2 cellular contexts compared by ENCODE assay signal in the genomic region with DNA sequence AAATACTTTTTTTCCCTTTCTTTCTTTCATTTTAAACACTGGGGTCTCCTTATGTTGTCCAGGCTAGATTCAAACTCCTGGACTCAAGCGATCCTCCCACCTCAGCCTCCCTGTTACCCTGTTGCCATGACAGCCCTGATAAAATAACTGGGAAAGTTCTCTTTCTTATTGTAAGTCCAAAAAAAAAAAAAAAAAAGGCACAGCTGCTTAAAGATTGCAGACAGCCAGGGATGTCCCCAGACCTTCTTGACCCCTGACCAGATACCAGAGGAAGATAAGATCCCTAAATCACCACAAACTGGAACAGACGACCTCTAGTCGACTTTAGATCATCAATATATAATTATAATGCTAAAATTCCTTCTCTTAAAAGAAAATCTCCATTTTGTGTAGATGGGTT.
TF ChIP-seq lines count a peak whose summit lies in the region.

No MANE protein-coding gene starts in this region.

TF ChIP-seq in HCT116, 20 proteins besides CTCF, POLR2A, EP300 and RAD21 (continued from another document):
- no peak for TF ChIP-seq ZFX (IDR thresholded peaks at IDR 0.05)
- TF ChIP-seq, protein P1, sequence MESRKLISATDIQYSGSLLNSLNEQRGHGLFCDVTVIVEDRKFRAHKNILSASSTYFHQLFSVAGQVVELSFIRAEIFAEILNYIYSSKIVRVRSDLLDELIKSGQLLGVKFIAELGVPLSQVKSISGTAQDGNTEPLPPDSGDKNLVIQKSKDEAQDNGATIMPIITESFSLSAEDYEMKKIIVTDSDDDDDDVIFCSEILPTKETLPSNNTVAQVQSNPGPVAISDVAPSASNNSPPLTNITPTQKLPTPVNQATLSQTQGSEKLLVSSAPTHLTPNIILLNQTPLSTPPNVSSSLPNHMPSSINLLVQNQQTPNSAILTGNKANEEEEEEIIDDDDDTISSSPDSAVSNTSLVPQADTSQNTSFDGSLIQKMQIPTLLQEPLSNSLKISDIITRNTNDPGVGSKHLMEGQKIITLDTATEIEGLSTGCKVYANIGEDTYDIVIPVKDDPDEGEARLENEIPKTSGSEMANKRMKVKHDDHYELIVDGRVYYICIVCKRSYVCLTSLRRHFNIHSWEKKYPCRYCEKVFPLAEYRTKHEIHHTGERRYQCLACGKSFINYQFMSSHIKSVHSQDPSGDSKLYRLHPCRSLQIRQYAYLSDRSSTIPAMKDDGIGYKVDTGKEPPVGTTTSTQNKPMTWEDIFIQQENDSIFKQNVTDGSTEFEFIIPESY (IDR thresholded peaks at IDR 0.05; ENCODE audit: extremely low read depth, insufficient replicate concordance, low read length) = no peak
- no peak for TF ChIP-seq ZNF274 (IDR thresholded peaks at IDR 0.05; ENCODE audit: low read depth, low read length)
- TF ChIP-seq, protein P2, sequence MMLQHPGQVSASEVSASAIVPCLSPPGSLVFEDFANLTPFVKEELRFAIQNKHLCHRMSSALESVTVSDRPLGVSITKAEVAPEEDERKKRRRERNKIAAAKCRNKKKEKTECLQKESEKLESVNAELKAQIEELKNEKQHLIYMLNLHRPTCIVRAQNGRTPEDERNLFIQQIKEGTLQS (IDR thresholded peaks at IDR 0.05) = no peak
- TF ChIP-seq, protein P3, sequence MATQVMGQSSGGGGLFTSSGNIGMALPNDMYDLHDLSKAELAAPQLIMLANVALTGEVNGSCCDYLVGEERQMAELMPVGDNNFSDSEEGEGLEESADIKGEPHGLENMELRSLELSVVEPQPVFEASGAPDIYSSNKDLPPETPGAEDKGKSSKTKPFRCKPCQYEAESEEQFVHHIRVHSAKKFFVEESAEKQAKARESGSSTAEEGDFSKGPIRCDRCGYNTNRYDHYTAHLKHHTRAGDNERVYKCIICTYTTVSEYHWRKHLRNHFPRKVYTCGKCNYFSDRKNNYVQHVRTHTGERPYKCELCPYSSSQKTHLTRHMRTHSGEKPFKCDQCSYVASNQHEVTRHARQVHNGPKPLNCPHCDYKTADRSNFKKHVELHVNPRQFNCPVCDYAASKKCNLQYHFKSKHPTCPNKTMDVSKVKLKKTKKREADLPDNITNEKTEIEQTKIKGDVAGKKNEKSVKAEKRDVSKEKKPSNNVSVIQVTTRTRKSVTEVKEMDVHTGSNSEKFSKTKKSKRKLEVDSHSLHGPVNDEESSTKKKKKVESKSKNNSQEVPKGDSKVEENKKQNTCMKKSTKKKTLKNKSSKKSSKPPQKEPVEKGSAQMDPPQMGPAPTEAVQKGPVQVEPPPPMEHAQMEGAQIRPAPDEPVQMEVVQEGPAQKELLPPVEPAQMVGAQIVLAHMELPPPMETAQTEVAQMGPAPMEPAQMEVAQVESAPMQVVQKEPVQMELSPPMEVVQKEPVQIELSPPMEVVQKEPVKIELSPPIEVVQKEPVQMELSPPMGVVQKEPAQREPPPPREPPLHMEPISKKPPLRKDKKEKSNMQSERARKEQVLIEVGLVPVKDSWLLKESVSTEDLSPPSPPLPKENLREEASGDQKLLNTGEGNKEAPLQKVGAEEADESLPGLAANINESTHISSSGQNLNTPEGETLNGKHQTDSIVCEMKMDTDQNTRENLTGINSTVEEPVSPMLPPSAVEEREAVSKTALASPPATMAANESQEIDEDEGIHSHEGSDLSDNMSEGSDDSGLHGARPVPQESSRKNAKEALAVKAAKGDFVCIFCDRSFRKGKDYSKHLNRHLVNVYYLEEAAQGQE (IDR thresholded peaks at IDR 0.05; ENCODE audit: low read depth) = no peak
- TF ChIP-seq EGR1 (IDR thresholded peaks at IDR 0.05; ENCODE audit: low read depth) = no peak
- TF ChIP-seq TCF7L2 (IDR thresholded peaks at IDR 0.05; ENCODE audit: borderline replicate concordance, extremely low read depth, insufficient read depth, insufficient read length) = no peak
- no peak for TF ChIP-seq FOSL1 (IDR thresholded peaks at IDR 0.05; ENCODE audit: low read depth)
- no peak for TF ChIP-seq SP1 (IDR thresholded peaks at IDR 0.05; ENCODE audit: low read depth)
- no peak for TF ChIP-seq YY1 (IDR thresholded peaks at IDR 0.05; ENCODE audit: extremely low read depth, insufficient replicate concordance, low read depth, low read length)
- TF ChIP-seq EZH2phosphoT487 (IDR thresholded peaks at IDR 0.05; ENCODE audit: borderline replicate concordance) = no peak

TF ChIP-seq in liver, 16 proteins besides CTCF, POLR2A, EP300 and RAD21 (continued from another document):
- TF ChIP-seq TAF1 (conservative IDR thresholded peaks at IDR 0.05) (no peak), SP1 (IDR thresholded peaks at IDR 0.05) (no peak)
